ENCODE assay signal across 8 cellular contexts in genomic region chr7:119935418-119936025, GRCh38.
DNase-seq lines count a peak whose midpoint lies in the region; ATAC-seq and TF ChIP-seq lines count a peak whose summit lies in the region.

No MANE protein-coding gene starts in this region.

- ATAC-seq in GM18858 (IDR thresholded peaks at IDR 0.05; ENCODE audit: unreplicated experiment) (peak; percentile 76), HG03175 (IDR thresholded peaks at IDR 0.05; ENCODE audit: unreplicated experiment) (peak; percentile 64), aorta (ENCODE audit: low FRiP score) (no peak)

- TF ChIP-seq CTCF in choroid plexus epithelial cell (conservative IDR thresholded peaks at IDR 0.05; ENCODE audit: low read depth, low read length) (peak; percentile 53), neural crest cell (conservative IDR thresholded peaks at IDR 0.05) (peak; percentile 75), lower leg skin (IDR thresholded peaks at IDR 0.05) (no peak)

- H3K9me3 Mint-ChIP-seq in neural crest cell: no peaks in the 10 kb centered on the region

- no peaks in the 10 kb centered on the region for H3K36me3 Mint-ChIP-seq in neural crest cell (ENCODE audit: low read depth)

- H3K4me1 ChIP-seq in aorta (ENCODE audit: control insufficient read depth in 1 of 2, insufficient read depth in 2 of 2, low read length in 2 of 2): no peaks in the 10 kb centered on the region

- H3K27me3 ChIP-seq in aorta (ENCODE audit: control insufficient read depth in 1 of 2, insufficient read depth in 2 of 2, low read length in 1 of 2): no peaks in the 10 kb centered on the region

- H3K27ac Mint-ChIP-seq in neural crest cell (ENCODE audit: unreplicated experiment): no peak overlapping the region

- H3K9me3 ChIP-seq in aorta (ENCODE audit: control insufficient read depth, low read length): no peaks in the 10 kb centered on the region

- no peaks in the 10 kb centered on the region for H3K4me1 Mint-ChIP-seq in neural crest cell

- intact Hi-C loops in aorta (cut with DNase I) (loop anchor here (2.0 kb wide), 2 partner anchors 335 to 337 kb away; partner anchors contain the start of gene KCND2 (in 1 of the 2)), lower leg skin (cut with DNase I; ENCODE audit: low total_unique reads) (no loop called here)

- H3K36me3 ChIP-seq in aorta (ENCODE audit: control insufficient read depth in 1 of 2, insufficient read depth in 2 of 2, low read length in 1 of 2): no peaks in the 10 kb centered on the region

- 16 to 21% methylated on average over 4 of the region's 4 CpGs for WGBS in aorta, 2 donors
- WGBS in lower leg skin, 2 donors: 16 to 17% methylated on average over 4 of the region's 4 CpGs

- H3K4me3 Mint-ChIP-seq in neural crest cell: no peak overlapping the region

- DNase-seq in NCI-H69 (lab: John Stamatoyannopoulos, UW) (peak; percentile 62), choroid plexus epithelial cell (ENCODE audit: low read depth) (peak; percentile 68), neural crest cell (ENCODE audit: low read depth, low spot score) (no peak), aorta (no peak), HuH-7 (ENCODE audit: low spot score) (no peak), lower leg skin (ENCODE audit: low spot score in 2 of 2) (no peak)

- H3K4me3 ChIP-seq in choroid plexus epithelial cell (ENCODE audit: low read depth, low read length) (no peak overlapping the region), aorta (ENCODE audit: low read length in 2 of 2) (no peak overlapping the region), lower leg skin (ENCODE audit: low read depth, poor library complexity, severe bottlenecking) (no peak overlapping the region)

- no peaks in the 10 kb centered on the region for H3K27me3 Mint-ChIP-seq in neural crest cell (ENCODE audit: low read depth)

- H3K27ac ChIP-seq in aorta (ENCODE audit: low read depth in 1 of 2, low read length in 2 of 2): no peak overlapping the region

- no peak for TF ChIP-seq POLR2A in lower leg skin (IDR thresholded peaks at IDR 0.05)

Comparison
In these comparisons a context has a peak if more than half of its experiments do, and no peak if none do; other contexts are left out.
1. DNase-seq: peak in NCI-H69 (single experiment) and choroid plexus epithelial cell (single experiment); none in neural crest cell (single experiment), aorta (0 of 2), HuH-7 (single experiment) and lower leg skin (0 of 2).
2. CTCF ChIP-seq: peak in choroid plexus epithelial cell (single experiment) and neural crest cell (single experiment); none in lower leg skin (0 of 3).